In the genomic region with DNA sequence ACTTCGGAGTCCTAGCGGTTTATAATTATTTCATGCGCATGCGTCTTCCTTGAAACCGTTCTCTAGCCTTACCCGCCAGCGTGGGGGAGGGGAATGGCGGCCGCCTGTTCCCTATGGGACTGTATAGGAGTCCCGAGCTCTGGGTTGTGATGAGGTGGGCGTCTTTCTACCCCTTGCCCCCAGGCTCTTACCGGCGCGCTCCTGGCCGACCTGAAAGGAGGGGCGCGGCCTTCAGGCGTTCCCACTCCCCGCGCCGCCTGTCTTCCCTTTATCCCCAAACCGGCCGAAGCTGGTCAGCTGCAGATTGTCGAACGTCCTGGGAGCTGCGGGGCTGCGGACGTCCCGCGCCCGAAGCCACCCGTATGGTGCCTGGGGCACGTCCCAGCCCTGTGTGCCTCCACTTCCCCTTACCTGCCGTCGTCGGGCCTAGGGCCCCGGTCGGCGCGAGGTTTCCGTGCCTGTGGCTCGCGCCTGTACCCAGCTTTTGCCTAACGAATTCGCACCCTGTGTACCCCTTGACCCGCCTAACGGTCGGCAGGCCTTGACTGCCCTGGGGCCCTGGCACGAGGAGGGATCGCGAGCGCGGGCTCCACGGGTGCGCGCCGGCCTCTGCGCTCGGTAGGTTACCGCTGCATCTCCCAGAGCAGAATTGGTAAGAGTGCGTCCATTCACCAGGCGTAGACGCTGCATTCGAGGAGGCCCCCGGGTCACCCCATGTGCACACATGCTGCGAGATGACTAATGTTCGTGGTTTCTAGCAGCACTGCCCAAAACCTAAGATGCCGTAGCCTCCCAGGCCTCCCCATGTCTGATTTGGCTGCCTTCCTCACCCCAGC, we compare ENCODE assay signal across 1 cellular context.
TF ChIP-seq lines count a peak whose summit lies in the region.

No MANE protein-coding gene starts in this region.

TF ChIP-seq in HEK293, 187 proteins besides CTCF, POLR2A, EP300 and RAD21 (continued from another document):
- TF ChIP-seq ZNF645 (tag by site-specific recombination; IDR thresholded peaks at IDR 0.05) (peak; percentile 41; the same call in 1 of the 2 replicates), ZBTB17 (tag by site-specific recombination; IDR thresholded peaks at IDR 0.05) (peak; percentile 85), ZFHX2 (tag by site-specific recombination; conservative IDR thresholded peaks at IDR 0.05) (peak; percentile 34; the same call in 1 of the 2 replicates), ZNF785 (tag by site-specific recombination; IDR thresholded peaks at IDR 0.05) (no peak), ZNF600 (tag by site-specific recombination; IDR thresholded peaks at IDR 0.05) (peak; percentile 43), ZNF155 (tag by site-specific recombination; IDR thresholded peaks at IDR 0.05) (no peak), ZBTB11 (tag by site-specific recombination; conservative IDR thresholded peaks at IDR 0.05; ENCODE audit: low read depth) (no peak), ZEB2 (tag by site-specific recombination; IDR thresholded peaks at IDR 0.05) (0 out of 2 replicates have a peak, but pooled peaks have one; percentile 33), ZSCAN4 (tag by site-specific recombination; IDR thresholded peaks at IDR 0.05) (no peak)
- TF ChIP-seq, protein P1, sequence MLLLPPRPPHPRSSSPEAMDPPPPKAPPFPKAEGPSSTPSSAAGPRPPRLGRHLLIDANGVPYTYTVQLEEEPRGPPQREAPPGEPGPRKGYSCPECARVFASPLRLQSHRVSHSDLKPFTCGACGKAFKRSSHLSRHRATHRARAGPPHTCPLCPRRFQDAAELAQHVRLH (tag by site-specific recombination; IDR thresholded peaks at IDR 0.05) = 0 out of 2 replicates have a peak, but pooled peaks have one; percentile 51
- TF ChIP-seq, protein P2, sequence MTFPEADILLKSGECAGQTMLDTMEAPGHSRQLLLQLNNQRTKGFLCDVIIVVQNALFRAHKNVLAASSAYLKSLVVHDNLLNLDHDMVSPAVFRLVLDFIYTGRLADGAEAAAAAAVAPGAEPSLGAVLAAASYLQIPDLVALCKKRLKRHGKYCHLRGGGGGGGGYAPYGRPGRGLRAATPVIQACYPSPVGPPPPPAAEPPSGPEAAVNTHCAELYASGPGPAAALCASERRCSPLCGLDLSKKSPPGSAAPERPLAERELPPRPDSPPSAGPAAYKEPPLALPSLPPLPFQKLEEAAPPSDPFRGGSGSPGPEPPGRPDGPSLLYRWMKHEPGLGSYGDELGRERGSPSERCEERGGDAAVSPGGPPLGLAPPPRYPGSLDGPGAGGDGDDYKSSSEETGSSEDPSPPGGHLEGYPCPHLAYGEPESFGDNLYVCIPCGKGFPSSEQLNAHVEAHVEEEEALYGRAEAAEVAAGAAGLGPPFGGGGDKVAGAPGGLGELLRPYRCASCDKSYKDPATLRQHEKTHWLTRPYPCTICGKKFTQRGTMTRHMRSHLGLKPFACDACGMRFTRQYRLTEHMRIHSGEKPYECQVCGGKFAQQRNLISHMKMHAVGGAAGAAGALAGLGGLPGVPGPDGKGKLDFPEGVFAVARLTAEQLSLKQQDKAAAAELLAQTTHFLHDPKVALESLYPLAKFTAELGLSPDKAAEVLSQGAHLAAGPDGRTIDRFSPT (tag by site-specific recombination; IDR thresholded peaks at IDR 0.05) = peak; percentile 42; the same call in 1 of the 2 replicates
TF ChIP-seq in HEK293: peak in this region for 48.
